ENCODE assay signal across 24 cellular contexts in genomic region chr3:80668100-80668499, GRCh38.
A peak's percentile ranks its signal among the peaks of the same experiment; 100 is the strongest.
DNase-seq lines count a peak whose midpoint lies in the region; ATAC-seq, FAIRE-seq and TF ChIP-seq lines count a peak whose summit lies in the region.
"Had no signal": no experiment of that assay in that cellular context is flagged by ENCODE, and none has a peak within 500 bp of the region (broad histone marks: within the 10 kb centered on the region; RNA-seq: fewer than 3 reads in every experiment).

No MANE protein-coding gene starts in this region.

- H3K9me3 ChIP-seq in HepG2 (ENCODE audit: low read length): peaks cover 13% of the 10 kb centered on the region
- no peaks in the 10 kb centered on the region for H3K9me3 ChIP-seq in right lobe of liver
- no peaks in the 10 kb centered on the region for H3K9me3 ChIP-seq in HEK293 (ENCODE audit: control insufficient read depth, insufficient read depth, low read depth, low read length)
- H3K9me3 ChIP-seq in hepatocyte (ENCODE audit: low read depth): no peaks in the 10 kb centered on the region
- no peaks in the 10 kb centered on the region for H3K9me3 ChIP-seq in PC-3 (ENCODE audit: low read length)

- H3F3A ChIP-seq in PC-3 (ENCODE audit: low read length, unreplicated experiment): no peaks in the 10 kb centered on the region

- TF ChIP-seq RAD21 in HepG2 (CRISPR knock-in tag; IDR thresholded peaks at IDR 0.05): no peak

- intact Hi-C loops in HepG2 (cut with micrococcal nuclease; ENCODE audit: unreplicated experiment): no loop called here
- intact Hi-C loops in right lobe of liver (cut with DNase I): no loop called here
- intact Hi-C loops in PC-3 (cut with micrococcal nuclease): no loop called here

- H3K27ac ChIP-seq in HepG2 (ENCODE audit: extremely low read length, insufficient read depth, low read length) (no peak overlapping the region), right lobe of liver (no peak overlapping the region), HEK293 (ENCODE audit: extremely low read depth, low read depth, low read length) (no peak overlapping the region), hepatocyte (peak overlapping the region; percentile 82), PC-3 (ENCODE audit: low read length) (no peak overlapping the region)
- H3K27ac ChIP-seq: 22Rv1, C4-2B had no signal

- POLR2A ChIA-PET in HepG2 (lab: Yijun Ruan, JAX): no interaction called here
- POLR2A ChIA-PET in HEK293 (lab: Yijun Ruan, JAX): no interaction called here
- POLR2A ChIA-PET in PC-3 (lab: Charles Lee; ENCODE audit: unreplicated experiment): no interaction called here

- H3K4me1 ChIP-seq in HepG2 (ENCODE audit: insufficient read depth, low read length) (peaks cover 9% of the 10 kb centered on the region), right lobe of liver (no peaks in the 10 kb centered on the region), HEK293 (ENCODE audit: control insufficient read depth, insufficient read depth, low read length) (no peaks in the 10 kb centered on the region), hepatocyte (ENCODE audit: insufficient read depth) (no peaks in the 10 kb centered on the region), PC-3 (ENCODE audit: insufficient read depth, low read length) (no peaks in the 10 kb centered on the region)

- CTCF ChIA-PET in HepG2 (lab: Yijun Ruan, JAX; ENCODE audit: low intra/inter-chr PET ratio, low total read pairs): no interaction called here
- CTCF ChIA-PET in HEK293 (lab: Yijun Ruan, JAX): no interaction called here
- CTCF ChIA-PET in PC-3 (lab: Charles Lee): no interaction called here

- TF ChIP-seq EP300 in HepG2 (IDR thresholded peaks at IDR 0.05; ENCODE audit: low read depth in 2 of 2, low read length in 2 of 2) (no peak), HepG2 (CRISPR knock-in tag; IDR thresholded peaks at IDR 0.05; ENCODE audit: borderline replicate concordance) (no peak)

- no peak overlapping the region for H3K4me2 ChIP-seq in HepG2 (ENCODE audit: low read depth, low read length)
- H3K4me2 ChIP-seq in hepatocyte: no peak overlapping the region
- no peak overlapping the region for H3K4me2 ChIP-seq in PC-3 (ENCODE audit: low read length)

- no peak for FAIRE-seq in HepG2 (lab: Jason Lieb, UNC)
- FAIRE-seq: A204.1, G401.6, GM12892, H1 had no signal

- H3K79me2 ChIP-seq in HepG2 (ENCODE audit: insufficient read depth, low read length): no peaks in the 10 kb centered on the region
- no peaks in the 10 kb centered on the region for H3K79me2 ChIP-seq in hepatocyte
- no peaks in the 10 kb centered on the region for H3K79me2 ChIP-seq in PC-3 (ENCODE audit: low read length)

- ATAC-seq in HepG2 (no peak), right lobe of liver (no peak), PC-3 (no peak)
- ATAC-seq: CD8-positive, alpha-beta T cell; HCT116 had no signal

- BruUV-seq in HepG2 (replicated peaks; lab: Mats Ljungman, UMichigan) (no TSS peak), PC-3 (replicated peaks; lab: Mats Ljungman, UMichigan) (no TSS peak)

- H3K9me2 ChIP-seq in hepatocyte (replicated peaks; ENCODE audit: insufficient read depth): no peaks in the 10 kb centered on the region
- H3K9me2 ChIP-seq in PC-3 (replicated peaks; ENCODE audit: low read length): no peaks in the 10 kb centered on the region

- H2AFZ ChIP-seq in HepG2 (ENCODE audit: low read length) (no peak overlapping the region), hepatocyte (no peak overlapping the region), PC-3 (ENCODE audit: low read length) (no peak overlapping the region)

- TF ChIP-seq POLR2A in HepG2 (IDR thresholded peaks at IDR 0.05; ENCODE audit: insufficient read depth in 1 of 2, low read depth in 2 of 2, low read length in 2 of 2) (no peak), right lobe of liver (IDR thresholded peaks at IDR 0.05) (no peak), erythroblast (IDR thresholded peaks at IDR 0.05; ENCODE audit: low read length) (no peak)

- DNase-seq in HepG2 (ENCODE audit: low spot score): no peak
- DNase-seq in right lobe of liver: no peak
- DNase-seq in hepatocyte (ENCODE audit: low spot score): no peak
- no peak for DNase-seq in erythroblast (lab: John Stamatoyannopoulos, UW)
- no peak for DNase-seq in H4 (ENCODE audit: low spot score)
- no peak for DNase-seq in PC-3
- DNase-seq: ACHN; AML-193; BE2C; Caco-2; CD4-positive, CD25-positive, alpha-beta regulatory T cell; CD8-positive, alpha-beta T cell; DMS153; DND-41; H9; HFFc6 had no signal

- TF ChIP-seq CTCF in HepG2 (CRISPR knock-in tag; IDR thresholded peaks at IDR 0.05) (no peak), right lobe of liver (IDR thresholded peaks at IDR 0.05) (no peak), HEK293 (tag by site-specific recombination; IDR thresholded peaks at IDR 0.05) (no peak), hepatocyte (IDR thresholded peaks at IDR 0.05; ENCODE audit: poor library complexity) (no peak), PC-3 (conservative IDR thresholded peaks at IDR 0.05; ENCODE audit: low read depth, low read length) (no peak)

- H3K9ac ChIP-seq in HepG2 (ENCODE audit: insufficient read depth, low read depth, low read length): no peak overlapping the region
- H3K9ac ChIP-seq in PC-3 (ENCODE audit: low read length): no peak overlapping the region

- no peaks in the 10 kb centered on the region for H3K27me3 ChIP-seq in HepG2 (ENCODE audit: control insufficient read depth in 1 of 2, insufficient read depth in 2 of 2, low read length in 2 of 2)
- no peaks in the 10 kb centered on the region for H3K27me3 ChIP-seq in right lobe of liver
- no peaks in the 10 kb centered on the region for H3K27me3 ChIP-seq in hepatocyte
- H3K27me3 ChIP-seq in PC-3 (ENCODE audit: low read length): no peaks in the 10 kb centered on the region
- H3K27me3 ChIP-seq: BE2C had no signal

- H3K4me3 ChIP-seq in HepG2 (replicated peaks in 1 of 3; ENCODE audit: insufficient read depth in 1 of 3, low read depth in 2 of 3, low read length in 3 of 3): no peak overlapping the region
- no peak overlapping the region for H3K4me3 ChIP-seq in right lobe of liver
- no peak overlapping the region for H3K4me3 ChIP-seq in HEK293 (ENCODE audit: low read depth, low read length)
- H3K4me3 ChIP-seq in hepatocyte: no peak overlapping the region
- no peak overlapping the region for H3K4me3 ChIP-seq in PC-3 (ENCODE audit: low read length)

- H3K36me3 ChIP-seq in HepG2 (replicated peaks in 1 of 2; ENCODE audit: control insufficient read depth in 1 of 2, insufficient read depth in 2 of 2, low read length in 2 of 2): no peaks in the 10 kb centered on the region
- no peaks in the 10 kb centered on the region for H3K36me3 ChIP-seq in right lobe of liver
- no peaks in the 10 kb centered on the region for H3K36me3 ChIP-seq in HEK293 (ENCODE audit: control insufficient read depth in 2 of 2, insufficient read depth in 1 of 2, low read length in 2 of 2)
- H3K36me3 ChIP-seq in hepatocyte (replicated peaks; ENCODE audit: insufficient read depth, low read depth): no peaks in the 10 kb centered on the region
- H3K36me3 ChIP-seq in PC-3 (ENCODE audit: low read depth, low read length): peaks cover 6% of the 10 kb centered on the region; the same call in 1 of the 2 replicates
- H3K36me3 ChIP-seq: BE2C had no signal

- H4K20me1 ChIP-seq in HepG2 (ENCODE audit: insufficient read depth, low read length) (no peaks in the 10 kb centered on the region), hepatocyte (ENCODE audit: insufficient read depth, poor library complexity, severe bottlenecking) (no peaks in the 10 kb centered on the region), PC-3 (ENCODE audit: low read length) (no peaks in the 10 kb centered on the region)

- in situ Hi-C loops in HepG2 (cut with HindIII; ENCODE audit: extremely low pct_ligation_motif_present, low pct_unique_long_range_greater_than_20kb): no loop called here

TF ChIP-seq in HepG2, 621 proteins besides CTCF, POLR2A, EP300 and RAD21 (continues in another document):
- peak; percentile 13 for TF ChIP-seq ZFP36 (IDR thresholded peaks at IDR 0.05; ENCODE audit: borderline replicate concordance, low read depth, low read length, partially characterized antibody)
- TF ChIP-seq YY1 (IDR thresholded peaks at IDR 0.05; ENCODE audit: insufficient read depth, insufficient replicate concordance, low read depth, low read length): no peak
- TF ChIP-seq HBP1 (CRISPR knock-in tag; IDR thresholded peaks at IDR 0.05; ENCODE audit: low read depth): no peak
- no peak for TF ChIP-seq TCF7L2 (IDR thresholded peaks at IDR 0.05; ENCODE audit: low read depth, low read length)

TF ChIP-seq in HEK293, 187 proteins besides CTCF, POLR2A, EP300 and RAD21:
- peak; percentile 82; the same call in 1 of the 2 replicates for TF ChIP-seq TRIM28 (IDR thresholded peaks at IDR 0.05; ENCODE audit: borderline replicate concordance, low read length)
- no peak for TF ChIP-seq ZNF23 (tag by site-specific recombination; IDR thresholded peaks at IDR 0.05; ENCODE audit: borderline replicate concordance)
- TF ChIP-seq SETDB1 (IDR thresholded peaks at IDR 0.05; ENCODE audit: insufficient read length, low read length): peak; percentile 59
- peak; percentile 72 for TF ChIP-seq ZNF585B (tag by site-specific recombination; IDR thresholded peaks at IDR 0.05)
- TF ChIP-seq ZSCAN16 (tag by site-specific recombination; IDR thresholded peaks at IDR 0.05): no peak
- no peak for TF ChIP-seq SCRT1 (tag by site-specific recombination; IDR thresholded peaks at IDR 0.05; ENCODE audit: borderline replicate concordance)
TF ChIP-seq in HEK293: peak in this region for 3.

Comparison
In these comparisons a context has a peak if more than half of its experiments do, and no peak if none do; other contexts are left out.
1. Of the 63 proteins assayed by ChIP-seq in both HepG2 and HEK293: peak only in HepG2: none; only in HEK293: SETDB1; in both: none; in neither: 62.